In genomic region chr11:2390871-2391662, GRCh38 we compare ENCODE assay signal across 9 cellular contexts. TPM values are rescaled to one million over a fixed set of nuclear protein-coding genes. Genes with fewer than 3 reads are reported as not detected.
DNase-seq lines count a peak whose midpoint lies in the region; ATAC-seq, FAIRE-seq and TF ChIP-seq lines count a peak whose summit lies in the region.
"Had no signal": no experiment of that assay in that cellular context is flagged by ENCODE, and none has a peak within 500 bp of the region (broad histone marks: within the 10 kb centered on the region; RNA-seq: fewer than 3 reads in every experiment).

No MANE protein-coding gene starts in this region.

- H3K9me3 ChIP-seq in HepG2 (ENCODE audit: low read length): no peaks in the 10 kb centered on the region

- in situ Hi-C loops in HepG2 (cut with HindIII; ENCODE audit: extremely low pct_ligation_motif_present, low pct_unique_long_range_greater_than_20kb): no loop called here

- H3K4me3 Mint-ChIP-seq in IgD-negative memory B cell (peak overlapping the region in 2 of 4 donors; percentile 52 to 60), brain (no peak overlapping the region)

- no peak overlapping the region for H3K27ac ChIP-seq in HepG2 (ENCODE audit: extremely low read length, insufficient read depth, low read length)

- no peak overlapping the region for H3K4me2 ChIP-seq in HepG2 (ENCODE audit: low read depth, low read length)

- WGBS in HepG2 (ENCODE audit: low lambda C conversion rate): 0% methylated on average over 2 of the region's 16 CpGs

- H3K27ac Mint-ChIP-seq in IgD-negative memory B cell: peak overlapping the region; percentile 10 to 90 (median 35)
- H3K27ac Mint-ChIP-seq in brain: peak overlapping the region in 3 of 5 experiments; percentile 75 to 88 (median 76)

- BruUV-seq in HepG2 (replicated peaks; lab: Mats Ljungman, UMichigan): no TSS peak

- ATAC-seq in HG02588 (IDR thresholded peaks at IDR 0.05; ENCODE audit: unreplicated experiment): no peak
- no peak for ATAC-seq in HG02981 (IDR thresholded peaks at IDR 0.05; ENCODE audit: unreplicated experiment)
- ATAC-seq in HepG2: no peak

- H3K4me1 Mint-ChIP-seq in IgD-negative memory B cell: peaks cover 30 to 39% (median 35%) of the 10 kb centered on the region in 3 donors
- peaks cover 37% of the 10 kb centered on the region for H3K4me1 Mint-ChIP-seq in brain

- no peaks in the 10 kb centered on the region for H4K20me1 ChIP-seq in HepG2 (ENCODE audit: insufficient read depth, low read length)

- TF ChIP-seq POLR2A in HepG2 (IDR thresholded peaks at IDR 0.05; ENCODE audit: insufficient read depth in 1 of 2, low read depth in 2 of 2, low read length in 2 of 2): no peak

- TF ChIP-seq EP300 in HepG2 (IDR thresholded peaks at IDR 0.05; ENCODE audit: low read depth in 2 of 2, low read length in 2 of 2) (no peak), HepG2 (CRISPR knock-in tag; IDR thresholded peaks at IDR 0.05; ENCODE audit: borderline replicate concordance) (no peak)

- intact Hi-C loops in HepG2 (cut with micrococcal nuclease; ENCODE audit: unreplicated experiment): no loop called here

- no peak overlapping the region for H3K9ac ChIP-seq in HepG2 (ENCODE audit: insufficient read depth, low read depth, low read length)

- POLR2A ChIA-PET in HepG2 (lab: Yijun Ruan, JAX): no interaction called here

- no peaks in the 10 kb centered on the region for H3K9me3 Mint-ChIP-seq in IgD-negative memory B cell
- H3K9me3 Mint-ChIP-seq in brain: no peaks in the 10 kb centered on the region

- no peak for TF ChIP-seq RAD21 in HepG2 (CRISPR knock-in tag; IDR thresholded peaks at IDR 0.05)

- H3K27me3 Mint-ChIP-seq in IgD-negative memory B cell: no peaks in the 10 kb centered on the region
- no peaks in the 10 kb centered on the region for H3K27me3 Mint-ChIP-seq in brain

- H2AFZ ChIP-seq in HepG2 (ENCODE audit: low read length): no peak overlapping the region

- no peaks in the 10 kb centered on the region for H3K79me2 ChIP-seq in HepG2 (ENCODE audit: insufficient read depth, low read length)

- no peaks in the 10 kb centered on the region for H3K4me1 ChIP-seq in HepG2 (ENCODE audit: insufficient read depth, low read length)

- TF ChIP-seq CTCF in brain (conservative IDR thresholded peaks at IDR 0.05): no peak
- no peak for TF ChIP-seq CTCF in HepG2 (CRISPR knock-in tag; IDR thresholded peaks at IDR 0.05)

- H3K36me3 ChIP-seq in HepG2 (replicated peaks in 1 of 2; ENCODE audit: control insufficient read depth in 1 of 2, insufficient read depth in 2 of 2, low read length in 2 of 2): no peaks in the 10 kb centered on the region

- CTCF ChIA-PET in HepG2 (lab: Yijun Ruan, JAX; ENCODE audit: low intra/inter-chr PET ratio, low total read pairs): no interaction called here

- H3K27me3 ChIP-seq in HepG2 (ENCODE audit: control insufficient read depth in 1 of 2, insufficient read depth in 2 of 2, low read length in 2 of 2): peaks cover 13 to 53% of the 10 kb centered on the region in 2 experiments; a peak in 4 of 5 replicates

- no peak overlapping the region for H3K4me3 ChIP-seq in HepG2 (replicated peaks in 1 of 3; ENCODE audit: insufficient read depth in 1 of 3, low read depth in 2 of 3, low read length in 3 of 3)

- no peak for FAIRE-seq in HepG2 (lab: Jason Lieb, UNC)

- H3K36me3 Mint-ChIP-seq in IgD-negative memory B cell (no peaks in the 10 kb centered on the region), brain (peaks cover 4% of the 10 kb centered on the region)

- DNase-seq in A172 (ENCODE audit: low spot score): peak; percentile 97
- DNase-seq in left kidney (ENCODE audit: low read depth, low spot score): peak; percentile 41
- no peak for DNase-seq in HepG2 (ENCODE audit: low spot score)
- DNase-seq in C1 segment of cervical spinal cord (lab: John Stamatoyannopoulos, UW): no peak

RNA-seq across cellular contexts. Expression of gene TSSC4, which starts 9.5 kb away (rescaled TPM):
- total RNA-seq in A172 (2014; rRNA removed; shearing (Covaris generic)): 69.7 and 99.8 TPM in 2 replicates
- polyA plus RNA-seq in IgD-negative memory B cell: 86.8 TPM
- polyA plus RNA-seq in brain (ENCODE audit: insufficient read depth, low read depth, low replicate concordance): 41.9 TPM
- 51.5 and 58.6 TPM in 2 replicates for total RNA-seq in HepG2 (2016; rRNA removed; fragmentation: Illumina TruSeq; extraction: Trizol)
- 48.9 and 55.7 TPM in 2 replicates for total RNA-seq in HepG2 (2016; cell fraction: cytosol; rRNA removed; fragmentation: Illumina TruSeq; extraction: Trizol; ENCODE audit: low read depth)
- total RNA-seq in HepG2 (2016; cell fraction: insoluble cytoplasmic fraction; rRNA removed; fragmentation: Illumina TruSeq; extraction: Trizol): 51.6 and 61.0 TPM in 2 replicates
- total RNA-seq in HepG2 (2016; cell fraction: membrane; rRNA removed; fragmentation: Illumina TruSeq; extraction: Trizol): 52.4 and 71.0 TPM in 2 replicates
- 29.5 and 34.5 TPM in 2 replicates for total RNA-seq in HepG2 (2016; cell fraction: nucleus; rRNA removed; fragmentation: Illumina TruSeq; extraction: Trizol)
- 16.2 and 20.5 TPM in 2 replicates for polyA plus RNA-seq in HepG2 (2011; rRNA removed)
- 13.8 and 24.4 TPM in 2 replicates for polyA plus RNA-seq in HepG2 (2011; cell fraction: cytosol; rRNA removed)
- polyA plus RNA-seq in HepG2 (2011; cell fraction: nucleus; rRNA removed): 33.5 and 35.1 TPM in 2 replicates
- polyA plus RNA-seq in HepG2 (2012): 17.3 and 21.8 TPM in 2 replicates
- polyA plus RNA-seq in HepG2 (2016; cell fraction: cytosol; fragmentation: Illumina TruSeq; extraction: Trizol; ENCODE audit: low read depth): 29.9 and 32.8 TPM in 2 replicates
- polyA plus RNA-seq in HepG2 (2016; cell fraction: insoluble cytoplasmic fraction; fragmentation: Illumina TruSeq; extraction: Trizol; ENCODE audit: low read depth): 34.6 and 35.0 TPM in 2 replicates
- polyA plus RNA-seq in HepG2 (2016; cell fraction: membrane; fragmentation: Illumina TruSeq; extraction: Trizol; ENCODE audit: low read depth): 34.0 and 36.0 TPM in 2 replicates
- polyA plus RNA-seq in HepG2 (2016; cell fraction: nucleus; fragmentation: Illumina TruSeq; extraction: Trizol; ENCODE audit: insufficient read depth, low read depth): 42.1 and 44.0 TPM in 2 replicates
- polyA minus RNA-seq in HepG2 (2011; rRNA and poly(A)+ RNA removed; ENCODE audit: low replicate concordance): 19.1 and 32.1 TPM in 2 replicates
- 12.8 and 15.7 TPM in 2 replicates for polyA minus RNA-seq in HepG2 (2011; cell fraction: cytosol; rRNA and poly(A)+ RNA removed)
- polyA minus RNA-seq in HepG2 (2011; cell fraction: nucleus; rRNA and poly(A)+ RNA removed): 26.6 and 27.8 TPM in 2 replicates

RNA-seq across cellular contexts. Expression of gene CD81, which starts 14.0 kb away (rescaled TPM):
- 288 and 342 TPM in 2 replicates for total RNA-seq in A172 (2014; rRNA removed; shearing (Covaris generic))
- 195 TPM for polyA plus RNA-seq in IgD-negative memory B cell
- polyA plus RNA-seq in brain (ENCODE audit: insufficient read depth, low read depth, low replicate concordance): 643 TPM
- total RNA-seq in HepG2 (2016; rRNA removed; fragmentation: Illumina TruSeq; extraction: Trizol): not detected in 2 replicates
- not detected in 2 replicates for total RNA-seq in HepG2 (2016; cell fraction: cytosol; rRNA removed; fragmentation: Illumina TruSeq; extraction: Trizol; ENCODE audit: low read depth)
- not detected in 2 replicates for total RNA-seq in HepG2 (2016; cell fraction: insoluble cytoplasmic fraction; rRNA removed; fragmentation: Illumina TruSeq; extraction: Trizol)
- total RNA-seq in HepG2 (2016; cell fraction: membrane; rRNA removed; fragmentation: Illumina TruSeq; extraction: Trizol): not detected in 2 replicates
- total RNA-seq in HepG2 (2016; cell fraction: nucleus; rRNA removed; fragmentation: Illumina TruSeq; extraction: Trizol): not detected in 2 replicates
- polyA plus RNA-seq in HepG2 (2011; rRNA removed): not detected in 2 replicates
- polyA plus RNA-seq in HepG2 (2011; cell fraction: cytosol; rRNA removed): 0.05 TPM in 2 replicates
- polyA plus RNA-seq in HepG2 (2011; cell fraction: nucleus; rRNA removed): 0.26 TPM in 1 of 2 replicates, not detected in the other
- polyA plus RNA-seq in HepG2 (2012): not detected in 2 replicates
- not detected in 2 replicates for polyA plus RNA-seq in HepG2 (2016; cell fraction: cytosol; fragmentation: Illumina TruSeq; extraction: Trizol; ENCODE audit: low read depth)
- polyA plus RNA-seq in HepG2 (2016; cell fraction: insoluble cytoplasmic fraction; fragmentation: Illumina TruSeq; extraction: Trizol; ENCODE audit: low read depth): not detected in 2 replicates
- not detected in 2 replicates for polyA plus RNA-seq in HepG2 (2016; cell fraction: membrane; fragmentation: Illumina TruSeq; extraction: Trizol; ENCODE audit: low read depth)
- polyA plus RNA-seq in HepG2 (2016; cell fraction: nucleus; fragmentation: Illumina TruSeq; extraction: Trizol; ENCODE audit: insufficient read depth, low read depth): not detected in 2 replicates
- polyA minus RNA-seq in HepG2 (2011; rRNA and poly(A)+ RNA removed; ENCODE audit: low replicate concordance): 0.72 and 103 TPM in 2 replicates
- polyA minus RNA-seq in HepG2 (2011; cell fraction: cytosol; rRNA and poly(A)+ RNA removed): 0.70 TPM in 1 of 2 replicates, not detected in the other
- 0.52 TPM in 1 of 2 replicates, not detected in the other for polyA minus RNA-seq in HepG2 (2011; cell fraction: nucleus; rRNA and poly(A)+ RNA removed)

RNA-seq across cellular contexts. Expression of gene TRPM5, which starts 53.2 kb away (rescaled TPM):
- total RNA-seq in A172 (2014; rRNA removed; shearing (Covaris generic)): not detected in 2 replicates
- polyA plus RNA-seq in IgD-negative memory B cell (not detected), brain (ENCODE audit: insufficient read depth, low read depth, low replicate concordance) (0.76 TPM), HepG2 (2011; rRNA removed) (0.05 and 0.12 TPM in 2 replicates)
- not detected in 2 replicates for total RNA-seq in HepG2 (2016; rRNA removed; fragmentation: Illumina TruSeq; extraction: Trizol)
- not detected in 2 replicates for total RNA-seq in HepG2 (2016; cell fraction: cytosol; rRNA removed; fragmentation: Illumina TruSeq; extraction: Trizol; ENCODE audit: low read depth)
- total RNA-seq in HepG2 (2016; cell fraction: insoluble cytoplasmic fraction; rRNA removed; fragmentation: Illumina TruSeq; extraction: Trizol): not detected in 2 replicates
- not detected in 2 replicates for total RNA-seq in HepG2 (2016; cell fraction: membrane; rRNA removed; fragmentation: Illumina TruSeq; extraction: Trizol)
- not detected in 2 replicates for total RNA-seq in HepG2 (2016; cell fraction: nucleus; rRNA removed; fragmentation: Illumina TruSeq; extraction: Trizol)
- polyA plus RNA-seq in HepG2 (2011; cell fraction: cytosol; rRNA removed): 0.01 and 0.05 TPM in 2 replicates
- polyA plus RNA-seq in HepG2 (2011; cell fraction: nucleus; rRNA removed): 0.69 and 1.1 TPM in 2 replicates
- polyA plus RNA-seq in HepG2 (2012): 0.08 and 0.16 TPM in 2 replicates
- polyA plus RNA-seq in HepG2 (2016; cell fraction: cytosol; fragmentation: Illumina TruSeq; extraction: Trizol; ENCODE audit: low read depth): not detected in 2 replicates
- polyA plus RNA-seq in HepG2 (2016; cell fraction: insoluble cytoplasmic fraction; fragmentation: Illumina TruSeq; extraction: Trizol; ENCODE audit: low read depth): not detected in 2 replicates
- not detected in 2 replicates for polyA plus RNA-seq in HepG2 (2016; cell fraction: membrane; fragmentation: Illumina TruSeq; extraction: Trizol; ENCODE audit: low read depth)
- not detected in 2 replicates for polyA plus RNA-seq in HepG2 (2016; cell fraction: nucleus; fragmentation: Illumina TruSeq; extraction: Trizol; ENCODE audit: insufficient read depth, low read depth)
- polyA minus RNA-seq in HepG2 (2011; rRNA and poly(A)+ RNA removed; ENCODE audit: low replicate concordance): 0.05 and 0.06 TPM in 2 replicates
- polyA minus RNA-seq in HepG2 (2011; cell fraction: cytosol; rRNA and poly(A)+ RNA removed): not detected in 2 replicates
- 0.13 and 0.25 TPM in 2 replicates for polyA minus RNA-seq in HepG2 (2011; cell fraction: nucleus; rRNA and poly(A)+ RNA removed)
- total RNA-seq: T-helper 1 cell treated with Interleukin-12 subunit alpha and Interleukin-12 subunit beta and Interleukin-4 antibody, amounts not matched to agents 30 ng/mL and 1 ng/mL, for 36 hours had no signal

RNA-seq across cellular contexts. Expression of gene KCNQ1, which starts 53.7 kb away (rescaled TPM):
- 1.9 and 3.5 TPM in 2 replicates for total RNA-seq in A172 (2014; rRNA removed; shearing (Covaris generic))
- polyA plus RNA-seq in IgD-negative memory B cell (20.5 TPM), brain (ENCODE audit: insufficient read depth, low read depth, low replicate concordance) (13.4 TPM), HepG2 (2011; rRNA removed) (0.08 and 0.13 TPM in 2 replicates)
- 0.02 TPM in 1 of 2 replicates, not detected in the other for total RNA-seq in HepG2 (2016; rRNA removed; fragmentation: Illumina TruSeq; extraction: Trizol)
- not detected in 2 replicates for total RNA-seq in HepG2 (2016; cell fraction: cytosol; rRNA removed; fragmentation: Illumina TruSeq; extraction: Trizol; ENCODE audit: low read depth)
- total RNA-seq in HepG2 (2016; cell fraction: insoluble cytoplasmic fraction; rRNA removed; fragmentation: Illumina TruSeq; extraction: Trizol): not detected in 2 replicates
- total RNA-seq in HepG2 (2016; cell fraction: membrane; rRNA removed; fragmentation: Illumina TruSeq; extraction: Trizol): not detected in 2 replicates
- total RNA-seq in HepG2 (2016; cell fraction: nucleus; rRNA removed; fragmentation: Illumina TruSeq; extraction: Trizol): not detected in 2 replicates
- polyA plus RNA-seq in HepG2 (2011; cell fraction: cytosol; rRNA removed): 0.01 TPM in 1 of 2 replicates, not detected in the other
- 0.09 TPM in 1 of 2 replicates, not detected in the other for polyA plus RNA-seq in HepG2 (2011; cell fraction: nucleus; rRNA removed)
- not detected in 2 replicates for polyA plus RNA-seq in HepG2 (2012)
- polyA plus RNA-seq in HepG2 (2016; cell fraction: cytosol; fragmentation: Illumina TruSeq; extraction: Trizol; ENCODE audit: low read depth): not detected in 2 replicates
- polyA plus RNA-seq in HepG2 (2016; cell fraction: insoluble cytoplasmic fraction; fragmentation: Illumina TruSeq; extraction: Trizol; ENCODE audit: low read depth): not detected in 2 replicates
- polyA plus RNA-seq in HepG2 (2016; cell fraction: membrane; fragmentation: Illumina TruSeq; extraction: Trizol; ENCODE audit: low read depth): not detected in 2 replicates
- not detected in 2 replicates for polyA plus RNA-seq in HepG2 (2016; cell fraction: nucleus; fragmentation: Illumina TruSeq; extraction: Trizol; ENCODE audit: insufficient read depth, low read depth)
- polyA minus RNA-seq in HepG2 (2011; rRNA and poly(A)+ RNA removed; ENCODE audit: low replicate concordance): 0.06 and 1.8 TPM in 2 replicates
- polyA minus RNA-seq in HepG2 (2011; cell fraction: cytosol; rRNA and poly(A)+ RNA removed): not detected in 2 replicates
- polyA minus RNA-seq in HepG2 (2011; cell fraction: nucleus; rRNA and poly(A)+ RNA removed): 0.26 TPM in 1 of 2 replicates, not detected in the other

Comparison
In these comparisons a context has a peak if more than half of its experiments do, and no peak if none do; other contexts are left out.
1. DNase-seq: peak in A172 (single experiment) and left kidney (single experiment); none in HepG2 (single experiment) and C1 segment of cervical spinal cord (0 of 14).
2. RNA of gene CD81, which starts 14.0 kb away (polyA plus RNA-seq): 643 TPM in brain (single experiment) and 195 TPM in IgD-negative memory B cell (single experiment); 0.05 to 0.26 TPM in HepG2; every median in the first group is over 100 times any median in the second.